In the genomic region with DNA sequence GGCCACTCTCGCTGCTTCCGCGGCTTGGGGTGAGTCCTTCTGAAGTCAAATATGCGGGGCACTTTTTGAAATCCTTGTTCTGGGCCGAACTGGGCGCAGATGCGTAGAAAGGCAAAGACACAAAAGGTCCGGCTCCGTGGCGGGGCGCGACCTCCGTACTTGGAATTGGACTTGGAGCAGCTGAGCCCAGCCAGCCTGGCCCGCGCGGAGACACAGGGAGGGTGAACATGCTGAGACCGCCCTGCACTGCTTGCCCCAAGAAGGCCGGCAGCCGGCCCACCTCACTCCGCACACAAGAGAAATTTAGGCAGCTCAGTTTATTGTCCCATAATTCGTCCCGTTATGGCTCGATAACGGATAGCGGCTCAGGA, we compare ENCODE assay signal across 18 cellular contexts.
A peak's percentile ranks its signal among the peaks of the same experiment; 100 is the strongest.
DNase-seq lines count a peak whose midpoint lies in the region; ATAC-seq and TF ChIP-seq lines count a peak whose summit lies in the region.
"Had no signal": no experiment of that assay in that cellular context is flagged by ENCODE, and none has a peak within 500 bp of the region (broad histone marks: within the 10 kb centered on the region; RNA-seq: fewer than 3 reads in every experiment).

No MANE protein-coding gene starts in this region.

- no peak overlapping the region for H2AFZ ChIP-seq in hepatocyte

- H3K36me3 ChIP-seq in hepatocyte (replicated peaks; ENCODE audit: insufficient read depth, low read depth) (no peaks in the 10 kb centered on the region), mucosa of descending colon (ENCODE audit: low read depth) (no peaks in the 10 kb centered on the region), upper lobe of left lung (no peaks in the 10 kb centered on the region)
- H3K36me3 ChIP-seq: suprapubic skin had no signal

- no peak for TF ChIP-seq CTCF in brain (conservative IDR thresholded peaks at IDR 0.05)
- TF ChIP-seq CTCF in hepatocyte (IDR thresholded peaks at IDR 0.05; ENCODE audit: poor library complexity): no peak
- no peak for TF ChIP-seq CTCF in mucosa of descending colon (IDR thresholded peaks at IDR 0.05)
- TF ChIP-seq CTCF in upper lobe of left lung (IDR thresholded peaks at IDR 0.05): no peak

- H3K4me1 ChIP-seq in hepatocyte (ENCODE audit: insufficient read depth) (no peaks in the 10 kb centered on the region), mucosa of descending colon (ENCODE audit: low read depth) (no peaks in the 10 kb centered on the region), upper lobe of left lung (no peaks in the 10 kb centered on the region)
- H3K4me1 ChIP-seq: suprapubic skin had no signal

- no peaks in the 10 kb centered on the region for H3K9me3 Mint-ChIP-seq in brain

- H3K27me3 ChIP-seq in hepatocyte (no peaks in the 10 kb centered on the region), upper lobe of left lung (no peaks in the 10 kb centered on the region)

- no peaks in the 10 kb centered on the region for H3K36me3 Mint-ChIP-seq in brain
- H3K36me3 Mint-ChIP-seq: naive thymus-derived CD4-positive, alpha-beta T cell had no signal

- no peaks in the 10 kb centered on the region for H4K20me1 ChIP-seq in hepatocyte (ENCODE audit: insufficient read depth, poor library complexity, severe bottlenecking)

- DNase-seq in hepatocyte (ENCODE audit: low spot score): no peak
- no peak for DNase-seq in mucosa of descending colon
- peak; percentile 22 to 88 for DNase-seq in upper lobe of left lung
- DNase-seq in NCI-H748 treated with DMSO at 0.1 percent for 48 hours (lab: John Stamatoyannopoulos, UW): no peak
- DNase-seq in foreskin melanocyte: no peak
- DNase-seq: activated CD4-positive, alpha-beta T cell treated with anti-CD3 and anti-CD28 coated beads for 4 hours; activated naive CD4-positive, alpha-beta T cell treated with Interleukin-2 at 50 U/mL for 16 hours; GF-D8; kidney glomerular epithelial cell; naive thymus-derived CD4-positive, alpha-beta T cell; NCI-H146; NCI-H2227 treated with DMSO at 0.1 percent for 48 hours; stimulated activated CD4-positive, alpha-beta T cell treated with anti-CD3 and anti-CD28 coated beads, Interleukin-2, amount 100 ng/mL, for 48 hours had no signal

- H3K9me3 ChIP-seq in hepatocyte (ENCODE audit: low read depth): no peaks in the 10 kb centered on the region
- H3K9me3 ChIP-seq in mucosa of descending colon: no peaks in the 10 kb centered on the region
- no peaks in the 10 kb centered on the region for H3K9me3 ChIP-seq in upper lobe of left lung
- H3K9me3 ChIP-seq: suprapubic skin had no signal

- peak; percentile 17 for ATAC-seq in mucosa of descending colon
- ATAC-seq in upper lobe of left lung (ENCODE audit: low FRiP score in 2 of 2): peak; percentile 64 to 73
- no peak for ATAC-seq in GM21825 (IDR thresholded peaks at IDR 0.05; ENCODE audit: unreplicated experiment)
- ATAC-seq: esophagus mucosa; naive thymus-derived CD4-positive, alpha-beta T cell had no signal

- H3K27ac ChIP-seq in hepatocyte: no peak overlapping the region
- peak overlapping the region in 2 of 4 donors; percentile 6 to 64 for H3K27ac ChIP-seq in upper lobe of left lung
- H3K27ac ChIP-seq: suprapubic skin had no signal

- intact Hi-C loops in mucosa of descending colon (cut with DNase I, micrococcal nuclease): no loop called here

- no peaks in the 10 kb centered on the region for H3K9me2 ChIP-seq in hepatocyte (replicated peaks; ENCODE audit: insufficient read depth)

- 50% methylated on average over 25 of the region's 25 CpGs for WGBS in hepatocyte (ENCODE audit: low lambda C conversion rate, missing lambda C conversion rate)
- 57% methylated on average over 21 to 25 of the region's 25 CpGs for WGBS in upper lobe of left lung, 2 donors

- peak overlapping the region; percentile 70 for H3K4me2 ChIP-seq in hepatocyte

- H3K4me1 Mint-ChIP-seq in brain: peaks cover 12% of the 10 kb centered on the region

- TF ChIP-seq EP300 in upper lobe of left lung (IDR thresholded peaks at IDR 0.05): no peak

- H3K27ac Mint-ChIP-seq in brain: peak overlapping the region in 1 of 5 experiments; percentile 78
- H3K27ac Mint-ChIP-seq: naive thymus-derived CD4-positive, alpha-beta T cell; T-helper 2 cell treated with Interferon-gamma antibody and Interleukin-4, amounts not matched to agents 5 μg/mL and 100 μg/mL, for 36 hours had no signal

- H3K79me2 ChIP-seq in hepatocyte: no peaks in the 10 kb centered on the region

- peak overlapping the region; percentile 48 to 82 (median 60) for H3K4me3 Mint-ChIP-seq in brain
- H3K4me3 Mint-ChIP-seq: naive thymus-derived CD4-positive, alpha-beta T cell; T-helper 2 cell treated with Interferon-gamma antibody and Interleukin-4, amounts not matched to agents 5 μg/mL and 100 μg/mL, for 36 hours had no signal

- no peak overlapping the region for H3K4me3 ChIP-seq in hepatocyte
- no peak overlapping the region for H3K4me3 ChIP-seq in mucosa of descending colon
- H3K4me3 ChIP-seq in upper lobe of left lung: no peak overlapping the region
- H3K4me3 ChIP-seq: suprapubic skin had no signal

- no peak for TF ChIP-seq POLR2A in upper lobe of left lung (IDR thresholded peaks at IDR 0.05)

- peaks cover 34% of the 10 kb centered on the region for H3K27me3 Mint-ChIP-seq in brain

Comparison
In these comparisons a context has a peak if more than half of its experiments do, and no peak if none do; other contexts are left out.
1. DNase-seq: peak in upper lobe of left lung (2 of 2); none in hepatocyte (single experiment), mucosa of descending colon (0 of 3), NCI-H748 treated with DMSO at 0.1 percent for 48 hours (single experiment) and foreskin melanocyte (single experiment).